In the genomic region with DNA sequence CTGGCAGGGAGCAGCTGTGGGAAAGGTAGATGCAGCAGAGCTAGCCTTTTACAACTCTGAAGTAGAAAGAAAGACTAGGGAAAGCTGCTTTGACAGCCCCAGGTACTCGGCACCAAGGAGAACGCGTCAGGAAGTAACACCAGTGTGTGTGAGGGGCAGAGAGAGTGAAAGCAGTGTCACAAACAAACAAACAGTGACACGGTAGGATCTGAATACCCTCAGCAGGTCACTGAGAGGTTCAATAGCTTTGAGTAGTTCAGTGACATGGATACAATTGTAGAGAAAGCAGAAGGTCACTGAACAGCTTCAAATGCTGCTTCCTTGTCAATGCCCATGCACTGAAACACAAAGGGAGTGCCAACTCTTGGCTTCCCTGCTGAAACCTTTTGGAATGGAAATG, we compare ENCODE assay signal across 17 cellular contexts.
"Had no signal": no experiment of that assay in that cellular context is flagged by ENCODE, and none has a peak within 500 bp of the region (broad histone marks: within the 10 kb centered on the region; RNA-seq: fewer than 3 reads in every experiment).

No MANE protein-coding gene starts in this region.

- H3K4me1 ChIP-seq: ascending aorta, colonic mucosa, spleen, tibial nerve had no signal

- H3K4me3 ChIP-seq: ascending aorta, colonic mucosa, hepatocyte, mucosa of descending colon, spleen, tibial nerve had no signal

- H3K27ac ChIP-seq: ascending aorta, colonic mucosa, hepatocyte, spleen, tibial nerve had no signal

- ATAC-seq: activated naive CD8-positive, alpha-beta T cell treated with anti-CD3 and anti-CD28 coated beads, Interleukin-2, amount 50 U/mL, for 24 hours; activated T-cell treated with anti-CD3 and anti-CD28 coated beads, Interleukin-2, amount 50 U/mL, for 72 hours; effector memory CD8-positive, alpha-beta T cell; mucosa of descending colon; naive thymus-derived CD8-positive, alpha-beta T cell; sciatic nerve; stimulated activated naive B cell treated with anti-CD40 and anti-IgM and Interleukin-4, amounts not matched to agents 10 μg/mL and 1 μg/mL and 100 μg/mL, for 72 hours had no signal

- H3K9me3 ChIP-seq: ascending aorta, colonic mucosa, mucosa of descending colon, spleen, tibial nerve had no signal

- H3K27me3 ChIP-seq: ascending aorta, colonic mucosa, hepatocyte, spleen, tibial nerve had no signal

- H3K4me2 ChIP-seq: hepatocyte had no signal

- H2AFZ ChIP-seq: hepatocyte had no signal

- DNase-seq: activated CD4-positive, alpha-beta memory T cell treated with anti-CD3 and anti-CD28 coated beads for 36 hours; activated naive CD4-positive, alpha-beta T cell treated with Interleukin-2 at 50 U/mL for 16 hours; activated naive CD8-positive, alpha-beta T cell treated with anti-CD3 and anti-CD28 coated beads, Interleukin-2, amount 50 U/mL, for 24 hours; activated T-cell treated with anti-CD3 and anti-CD28 coated beads, Interleukin-2, amount 50 U/mL, for 72 hours; colonic mucosa; effector memory CD8-positive, alpha-beta T cell; mucosa of descending colon; naive thymus-derived CD8-positive, alpha-beta T cell; spleen; stimulated activated CD4-positive, alpha-beta T cell treated with anti-CD3 and anti-CD28 coated beads, Interleukin-1b, Interleukin-23, amount 100 ng/mL, for 48 hours; stimulated activated naive B cell treated with anti-CD40 and anti-IgM and Interleukin-4, amounts not matched to agents 10 μg/mL and 1 μg/mL and 100 μg/mL, for 72 hours; SW 1271; T-helper 9 cell had no signal
